ENCODE assay signal across 8 cellular contexts in the genomic region with DNA sequence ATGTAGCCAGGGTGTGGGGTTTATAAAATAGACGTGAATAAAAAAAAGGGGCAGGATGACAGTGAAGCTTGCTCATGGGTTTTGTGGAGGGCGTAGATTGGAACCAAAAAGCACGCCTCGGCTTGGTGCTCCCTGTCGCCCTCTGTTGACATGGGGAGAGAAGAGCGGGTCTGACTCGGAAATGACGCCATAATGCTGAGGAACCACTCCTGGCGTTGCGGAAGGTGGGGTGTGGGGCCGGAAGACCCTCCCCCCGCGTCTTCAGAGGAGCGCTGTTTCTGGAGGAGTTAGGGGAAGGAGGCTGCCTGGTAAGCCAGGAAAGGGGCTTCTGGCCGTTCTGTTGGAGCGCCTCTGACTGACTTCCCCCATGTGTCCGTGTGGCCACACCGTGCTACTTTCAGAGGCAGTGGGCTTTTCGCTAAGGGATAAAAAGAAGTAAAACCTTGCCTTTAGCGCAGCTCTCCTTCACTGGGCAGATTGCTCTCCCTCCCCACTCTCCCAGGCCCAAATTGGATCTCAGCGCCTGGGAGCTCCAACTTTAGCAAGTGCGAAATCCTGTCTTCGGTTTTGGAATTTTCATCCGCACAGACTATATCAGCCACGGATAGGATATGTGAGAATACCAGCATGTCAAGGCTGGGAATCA. TPM values are rescaled to one million over a fixed set of nuclear protein-coding genes. Genes with fewer than 3 reads are reported as not detected.
A peak's percentile ranks its signal among the peaks of the same experiment; 100 is the strongest.
DNase-seq lines count a peak whose midpoint lies in the region; ATAC-seq and TF ChIP-seq lines count a peak whose summit lies in the region.

No MANE protein-coding gene starts in this region.

- no peaks in the 10 kb centered on the region for H3K4me1 ChIP-seq in lung (ENCODE audit: control insufficient read depth in 2 of 2, insufficient read depth in 2 of 2, low read length in 2 of 2)

- peak; percentile 92 for DNase-seq in ACHN
- peak; percentile 98 for DNase-seq in NCI-H510A treated with DMSO at 0.1 percent for 48 hours (lab: John Stamatoyannopoulos, UW)
- DNase-seq in activated CD8-positive, alpha-beta T cell treated with anti-CD3 and anti-CD28 coated beads for 36 hours = peak; percentile 88
- DNase-seq in effector CD4-positive, alpha-beta T cell = peak; percentile 76
- peak; percentile 86 for DNase-seq in lung (ENCODE audit: low spot score)
- peak; percentile 40 to 68 (median 62) for DNase-seq in stimulated activated CD4-positive, alpha-beta T cell treated with anti-CD3 and anti-CD28 coated beads, TNF-alpha, amount 100 ng/mL, for 1 hour (ENCODE audit: low read depth in 3 of 3, low spot score in 1 of 3)

- H3K4me3 ChIP-seq in lung = peak overlapping the region; percentile 50

- H3K4me3 Mint-ChIP-seq in activated CD8-positive, alpha-beta T cell treated with anti-CD3 and anti-CD28 coated beads for 36 hours = peak overlapping the region; percentile 90

- H3K9me3 ChIP-seq in lung (ENCODE audit: control insufficient read depth in 2 of 2, insufficient read depth in 1 of 2, low read length in 1 of 2) = no peaks in the 10 kb centered on the region

- H3K27me3 Mint-ChIP-seq in activated CD8-positive, alpha-beta T cell treated with anti-CD3 and anti-CD28 coated beads for 36 hours = no peaks in the 10 kb centered on the region

- no peaks in the 10 kb centered on the region for H3K27me3 ChIP-seq in lung (ENCODE audit: control insufficient read depth, insufficient read depth)

- TF ChIP-seq CTCF in activated CD8-positive, alpha-beta T cell treated with anti-CD3 and anti-CD28 coated beads for 36 hours (IDR thresholded peaks at IDR 0.05) = peak; percentile 81
- peak; percentile 65 for TF ChIP-seq CTCF in lung (IDR thresholded peaks at IDR 0.05; ENCODE audit: control extremely low read depth, extremely low read depth)

- peak overlapping the region; percentile 46 to 83 for H3K27ac ChIP-seq in lung (ENCODE audit: low read depth in 1 of 2, low read length in 1 of 2)

- CTCF ChIA-PET in activated CD8-positive, alpha-beta T cell treated with anti-CD3 and anti-CD28 coated beads for 36 hours (lab: Charles Lee) = interaction anchor here (0.6 to 1.9 kb wide), 13 partner anchors 11 to 131 kb away, joined by 3 to 6 read pairs (median 4); no protein-coding TSS in a partner anchor

- peaks cover 2 to 17% of the 10 kb centered on the region in 2 donors for H3K36me3 ChIP-seq in lung (ENCODE audit: control insufficient read depth in 2 of 2, insufficient read depth in 2 of 2, low read length in 2 of 2)

- peaks cover 1% of the 10 kb centered on the region for H3K9me3 Mint-ChIP-seq in activated CD8-positive, alpha-beta T cell treated with anti-CD3 and anti-CD28 coated beads for 36 hours

- peak; percentile 84 for ATAC-seq in GM18520 (IDR thresholded peaks at IDR 0.05; ENCODE audit: unreplicated experiment)
- ATAC-seq in HG03066 (IDR thresholded peaks at IDR 0.05; ENCODE audit: low read depth, unreplicated experiment) = peak; percentile 92
- ATAC-seq in activated CD8-positive, alpha-beta T cell treated with anti-CD3 and anti-CD28 coated beads for 36 hours = peak; percentile 98
- ATAC-seq in lung (ENCODE audit: insufficient read depth, low FRiP score) = peak; percentile 95

- peaks cover 37% of the 10 kb centered on the region for H3K4me1 Mint-ChIP-seq in activated CD8-positive, alpha-beta T cell treated with anti-CD3 and anti-CD28 coated beads for 36 hours (ENCODE audit: low read depth)

- H3K27ac Mint-ChIP-seq in activated CD8-positive, alpha-beta T cell treated with anti-CD3 and anti-CD28 coated beads for 36 hours = peak overlapping the region; percentile 90

- H3K36me3 Mint-ChIP-seq in activated CD8-positive, alpha-beta T cell treated with anti-CD3 and anti-CD28 coated beads for 36 hours (ENCODE audit: low read depth) = peaks cover 32% of the 10 kb centered on the region

- WGBS in lung, 2 donors = 11 to 14% methylated on average over 25 of the region's 25 CpGs

- in situ Hi-C loops in ACHN (cut with HindIII; ENCODE audit: low pct_ligation_motif_present, low pct_unique_long_range_greater_than_20kb, low sequenced_read_pairs) = no loop called here

- POLR2A ChIA-PET in activated CD8-positive, alpha-beta T cell treated with anti-CD3 and anti-CD28 coated beads for 36 hours (lab: Charles Lee) = interaction anchor here (1.0 kb wide), 3 partner anchors 9 to 72 kb away, joined by 4 to 5 read pairs (median 4); a partner anchor contains a TSS

- intact Hi-C loops in activated CD8-positive, alpha-beta T cell treated with anti-CD3 and anti-CD28 coated beads for 36 hours (cut with micrococcal nuclease) = loop anchor here (2.0 kb wide), 1 partner anchor 42 kb away; a partner anchor contains a TSS

RNA-seq across cellular contexts. Expression of a gene that starts 42.8 kb away (rescaled TPM):
- 10 to 100 TPM; 21.0 to 22.2 TPM for total RNA-seq in activated CD8-positive, alpha-beta T cell treated with anti-CD3 and anti-CD28 coated beads for 36 hours
- 10 to 100 TPM; 17.4 to 23.7 TPM for total RNA-seq in lung
- polyA plus RNA-seq in lung = 1 to 10 TPM; 2.8 to 7.3 TPM

RNA-seq across cellular contexts. Expression of a gene that starts 44.7 kb away (rescaled TPM):
- total RNA-seq in activated CD8-positive, alpha-beta T cell treated with anti-CD3 and anti-CD28 coated beads for 36 hours = 1 to 10 TPM; 2.1 to 3.0 TPM
- total RNA-seq in lung = 10 to 100 TPM in 1 of 2 donors, 1 to 10 TPM in 1; 7.7 to 53.3 TPM
- 1 to 10 TPM; 6.6 to 7.7 TPM for polyA plus RNA-seq in lung

Comparison
In these comparisons a context has a peak if more than half of its experiments do, and no peak if none do; other contexts are left out.
1. Peak in every context shown above with its lines: DNase-seq, ATAC-seq, H3K4me3 ChIP-seq and H3K27ac ChIP-seq.